ENCODE assay signal across 1 cellular context in the genomic region with DNA sequence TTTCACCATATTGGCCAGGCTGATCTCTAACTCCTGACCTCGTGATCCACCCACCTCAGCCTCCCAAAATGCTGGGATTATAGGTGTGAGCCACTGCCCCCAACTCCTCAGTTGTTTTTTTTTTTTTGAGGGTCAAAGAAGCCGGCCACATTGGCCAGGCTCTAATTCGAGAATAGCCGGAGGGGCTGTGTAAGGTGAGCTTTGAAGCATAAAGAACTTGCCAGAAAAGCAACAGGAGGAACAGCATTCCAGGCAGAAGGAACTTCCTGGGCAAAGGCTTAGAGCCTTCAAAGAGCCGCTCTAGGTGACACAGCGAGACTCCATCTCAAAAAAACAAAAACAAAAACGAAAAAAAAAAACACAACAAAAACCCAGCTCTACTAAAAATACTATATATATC.
TF ChIP-seq lines count a peak whose summit lies in the region.

No MANE protein-coding gene starts in this region.

TF ChIP-seq in neural cell, 6 proteins besides CTCF, POLR2A, EP300 and RAD21:
- TF ChIP-seq REST (IDR thresholded peaks at IDR 0.05; ENCODE audit: borderline replicate concordance) (no peak), TAF1 (IDR thresholded peaks at IDR 0.05; ENCODE audit: low read depth) (no peak), MXI1 (conservative IDR thresholded peaks at IDR 0.05; ENCODE audit: poor library complexity, severe bottlenecking) (no peak), SMC3 (conservative IDR thresholded peaks at IDR 0.05; ENCODE audit: poor library complexity) (no peak), EZH2 (IDR thresholded peaks at IDR 0.05; ENCODE audit: borderline replicate concordance, insufficient read depth, low read length, poor library complexity, severe bottlenecking) (no peak), POLR2AphosphoS5 (IDR thresholded peaks at IDR 0.05) (no peak)
